19 cellular contexts compared by ENCODE assay signal in the genomic region with DNA sequence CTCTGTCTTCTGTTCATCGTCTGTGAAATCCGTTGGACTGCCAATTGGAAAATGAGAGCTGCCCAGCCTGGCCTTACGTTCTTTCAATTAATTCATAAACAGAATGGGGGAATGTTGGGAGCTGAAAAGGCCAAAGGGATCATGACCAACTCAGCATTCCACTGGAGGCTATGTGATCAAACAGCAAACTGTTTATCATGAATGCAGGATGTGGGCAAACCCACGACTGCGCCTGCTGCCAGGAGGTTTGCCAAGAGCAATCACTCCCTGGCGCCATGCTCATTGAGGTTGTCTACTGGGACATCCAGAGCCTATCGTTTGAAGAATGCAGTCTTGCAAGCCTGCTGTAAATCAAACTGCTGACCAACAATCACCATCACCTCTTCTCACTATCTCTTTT. TPM values are rescaled to one million over a fixed set of nuclear protein-coding genes. Genes with fewer than 3 reads are reported as not detected.
A peak's percentile ranks its signal among the peaks of the same experiment; 100 is the strongest.
DNase-seq lines count a peak whose midpoint lies in the region; ATAC-seq and TF ChIP-seq lines count a peak whose summit lies in the region.
"Had no signal": no experiment of that assay in that cellular context is flagged by ENCODE, and none has a peak within 500 bp of the region (broad histone marks: within the 10 kb centered on the region; RNA-seq: fewer than 3 reads in every experiment).

No MANE protein-coding gene starts in this region.

- DNase-seq in mammary epithelial cell = peak; percentile 73
- DNase-seq in breast epithelium (ENCODE audit: low spot score in 2 of 2) = no peak
- peak; percentile 59 for DNase-seq in SW480 (ENCODE audit: low spot score)
- DNase-seq in hepatocyte (ENCODE audit: low spot score) = no peak
- DNase-seq in stimulated activated effector memory CD8-positive, alpha-beta T cell treated with anti-CD3 and anti-CD28 coated beads, Interleukin-12 subunit alpha, Interleukin-12 subunit beta, amount 100 ng/mL, for 72 hours (ENCODE audit: low spot score in 2 of 2) = no peak
- DNase-seq in effector CD8-positive, alpha-beta T cell (lab: John Stamatoyannopoulos, UW) = no peak
- no peak for DNase-seq in activated T-cell treated with anti-CD3 and anti-CD28 coated beads for 4 hours
- DNase-seq: activated naive CD4-positive, alpha-beta T cell treated with Interleukin-2 at 50 U/mL for 16 hours; colonic mucosa; DMS 273 treated with DMSO at 0.1 percent for 48 hours; mesendoderm; NCI-H1694; NCI-H446 treated with DMSO at 0.1 percent for 48 hours had no signal

- no peak for ATAC-seq in GM21825 (IDR thresholded peaks at IDR 0.05; ENCODE audit: unreplicated experiment)
- no peak for ATAC-seq in stimulated activated effector memory CD8-positive, alpha-beta T cell treated with anti-CD3 and anti-CD28 coated beads, Interleukin-12 subunit alpha, Interleukin-12 subunit beta, amount 100 ng/mL, for 72 hours

- no peak overlapping the region for H3K9ac ChIP-seq in mammary epithelial cell (ENCODE audit: insufficient read depth, low read length)

- no TSS peak for BruUV-seq in mammary epithelial cell (replicated peaks; lab: Mats Ljungman, UMichigan)

- H3K27me3 ChIP-seq in mammary epithelial cell (ENCODE audit: insufficient read depth, low read length) = no peaks in the 10 kb centered on the region
- H3K27me3 ChIP-seq in breast epithelium = no peaks in the 10 kb centered on the region
- no peaks in the 10 kb centered on the region for H3K27me3 ChIP-seq in hepatocyte
- H3K27me3 ChIP-seq: colonic mucosa had no signal

- TF ChIP-seq CTCF in mammary epithelial cell (conservative IDR thresholded peaks at IDR 0.05 in 1 of 2, IDR thresholded peaks at IDR 0.05 in 1 of 2; ENCODE audit: extremely low read depth in 1 of 2, insufficient read depth in 1 of 2, low read depth in 1 of 2, low read length in 2 of 2) = no peak
- no peak for TF ChIP-seq CTCF in breast epithelium (IDR thresholded peaks at IDR 0.05)
- TF ChIP-seq CTCF in hepatocyte (IDR thresholded peaks at IDR 0.05; ENCODE audit: poor library complexity) = no peak

- H3K79me2 ChIP-seq in mammary epithelial cell (ENCODE audit: insufficient read depth, low read length) (no peaks in the 10 kb centered on the region), hepatocyte (no peaks in the 10 kb centered on the region)

- H3K27ac ChIP-seq in mammary epithelial cell (ENCODE audit: insufficient read depth, low read depth, low read length) = no peak overlapping the region
- H3K27ac ChIP-seq in breast epithelium = no peak overlapping the region
- H3K27ac ChIP-seq in hepatocyte = peak overlapping the region; percentile 88
- H3K27ac ChIP-seq: C4-2B, colonic mucosa, tibial nerve had no signal

- intact Hi-C loops in mammary epithelial cell (cut with micrococcal nuclease) = no loop called here
- intact Hi-C loops in breast epithelium (cut with DNase I; ENCODE audit: low total_unique reads) = no loop called here

- H3K9me3 ChIP-seq in mammary epithelial cell (replicated peaks; ENCODE audit: insufficient read depth, low read length) (peaks cover 2% of the 10 kb centered on the region), breast epithelium (no peaks in the 10 kb centered on the region), hepatocyte (ENCODE audit: low read depth) (no peaks in the 10 kb centered on the region)
- H3K9me3 ChIP-seq: colonic mucosa, HAP-1, tibial nerve had no signal

- CTCF ChIA-PET in mammary epithelial cell (lab: Charles Lee; ENCODE audit: low non-redundant PET) = no interaction called here

- H3K9me2 ChIP-seq in hepatocyte (replicated peaks; ENCODE audit: insufficient read depth) = no peaks in the 10 kb centered on the region

- dilution Hi-C loops in mammary epithelial cell (cut with HindIII; ENCODE audit: low sequenced_read_pairs) = loop anchor here (5.0 kb wide), 1 partner anchor 75 kb away; a partner anchor contains a TSS

- H2AFZ ChIP-seq in mammary epithelial cell (ENCODE audit: low read depth, low read length) (no peak overlapping the region), hepatocyte (no peak overlapping the region)

- H3K27ac Mint-ChIP-seq in stimulated activated effector memory CD8-positive, alpha-beta T cell treated with anti-CD3 and anti-CD28 coated beads, Interleukin-12 subunit alpha, Interleukin-12 subunit beta, amount 100 ng/mL, for 72 hours = no peak overlapping the region
- H3K27ac Mint-ChIP-seq: T-helper 2 cell treated with Interferon-gamma antibody and Interleukin-4, amounts not matched to agents 5 μg/mL and 100 μg/mL, for 36 hours had no signal

- H3K4me1 ChIP-seq in mammary epithelial cell (ENCODE audit: insufficient read depth, low read length) (peaks cover 36% of the 10 kb centered on the region), breast epithelium (no peaks in the 10 kb centered on the region), hepatocyte (ENCODE audit: insufficient read depth) (peaks cover 28% of the 10 kb centered on the region)

- peaks cover 9% of the 10 kb centered on the region for H3K4me1 Mint-ChIP-seq in stimulated activated effector memory CD8-positive, alpha-beta T cell treated with anti-CD3 and anti-CD28 coated beads, Interleukin-12 subunit alpha, Interleukin-12 subunit beta, amount 100 ng/mL, for 72 hours
- H3K4me1 Mint-ChIP-seq: neural crest cell had no signal

- H3K36me3 Mint-ChIP-seq in stimulated activated effector memory CD8-positive, alpha-beta T cell treated with anti-CD3 and anti-CD28 coated beads, Interleukin-12 subunit alpha, Interleukin-12 subunit beta, amount 100 ng/mL, for 72 hours = no peaks in the 10 kb centered on the region

- peaks cover 4% of the 10 kb centered on the region for H3K9me3 Mint-ChIP-seq in stimulated activated effector memory CD8-positive, alpha-beta T cell treated with anti-CD3 and anti-CD28 coated beads, Interleukin-12 subunit alpha, Interleukin-12 subunit beta, amount 100 ng/mL, for 72 hours
- H3K9me3 Mint-ChIP-seq: neural crest cell had no signal

- H4K20me1 ChIP-seq in mammary epithelial cell (ENCODE audit: insufficient read depth, low read length) (no peaks in the 10 kb centered on the region), hepatocyte (ENCODE audit: insufficient read depth, poor library complexity, severe bottlenecking) (no peaks in the 10 kb centered on the region)

- no peak for TF ChIP-seq POLR2A in breast epithelium (IDR thresholded peaks at IDR 0.05)

- H3K4me3 Mint-ChIP-seq in stimulated activated effector memory CD8-positive, alpha-beta T cell treated with anti-CD3 and anti-CD28 coated beads, Interleukin-12 subunit alpha, Interleukin-12 subunit beta, amount 100 ng/mL, for 72 hours = no peak overlapping the region
- H3K4me3 Mint-ChIP-seq: neural crest cell; T-helper 2 cell treated with Interferon-gamma antibody and Interleukin-4, amounts not matched to agents 5 μg/mL and 100 μg/mL, for 36 hours had no signal

- no peak overlapping the region for H3K4me3 ChIP-seq in mammary epithelial cell (replicated peaks in 1 of 3; ENCODE audit: insufficient read depth in 1 of 3, low read depth in 2 of 3, low read length in 3 of 3)
- no peak overlapping the region for H3K4me3 ChIP-seq in breast epithelium
- no peak overlapping the region for H3K4me3 ChIP-seq in hepatocyte
- H3K4me3 ChIP-seq: colonic mucosa, HAP-1, tibial nerve had no signal

- in situ Hi-C loops in mammary epithelial cell (cut with MboI; ENCODE audit: low sequenced_read_pairs in 2 of 2) = no loop called here

- 47% methylated on average over 7 of the region's 7 CpGs for WGBS in mammary epithelial cell (ENCODE audit: low coverage, missing lambda C conversion rate)
- 88% methylated on average over 7 of the region's 7 CpGs for WGBS in hepatocyte (ENCODE audit: low lambda C conversion rate, missing lambda C conversion rate)

- H3K36me3 ChIP-seq in mammary epithelial cell (ENCODE audit: insufficient read depth, low read length) (no peaks in the 10 kb centered on the region), breast epithelium (no peaks in the 10 kb centered on the region), hepatocyte (replicated peaks; ENCODE audit: insufficient read depth, low read depth) (no peaks in the 10 kb centered on the region)
- H3K36me3 ChIP-seq: colonic mucosa, HAP-1, tibial nerve had no signal

- H3K4me2 ChIP-seq in mammary epithelial cell (ENCODE audit: insufficient read depth, low read depth, low read length) (no peak overlapping the region), hepatocyte (peak overlapping the region; percentile 3)

RNA-seq across cellular contexts. Expression of a gene that starts 9.3 kb away (rescaled TPM):
- total RNA-seq in mammary epithelial cell (100 to 1,000 TPM; 139 to 425 TPM), breast epithelium (100 to 1,000 TPM; 115 to 191 (median 128) TPM), hepatocyte (99.5 and 121 TPM in 2 replicates)
- polyA plus RNA-seq in mammary epithelial cell (522 TPM), hepatocyte (149 and 161 TPM in 2 replicates)
- 1,454 TPM for polyA minus RNA-seq in mammary epithelial cell

Comparison
In these comparisons a context has a peak if more than half of its experiments do, and no peak if none do; other contexts are left out.
1. DNase-seq: peak in mammary epithelial cell (single experiment) and SW480 (single experiment); none in breast epithelium (0 of 2), hepatocyte (single experiment), stimulated activated effector memory CD8-positive, alpha-beta T cell treated with anti-CD3 and anti-CD28 coated beads, Interleukin-12 subunit alpha, Interleukin-12 subunit beta, amount 100 ng/mL, for 72 hours (0 of 2), effector CD8-positive, alpha-beta T cell (single experiment) and activated T-cell treated with anti-CD3 and anti-CD28 coated beads for 4 hours (single experiment).